8 cellular contexts compared by ENCODE assay signal in the genomic region with DNA sequence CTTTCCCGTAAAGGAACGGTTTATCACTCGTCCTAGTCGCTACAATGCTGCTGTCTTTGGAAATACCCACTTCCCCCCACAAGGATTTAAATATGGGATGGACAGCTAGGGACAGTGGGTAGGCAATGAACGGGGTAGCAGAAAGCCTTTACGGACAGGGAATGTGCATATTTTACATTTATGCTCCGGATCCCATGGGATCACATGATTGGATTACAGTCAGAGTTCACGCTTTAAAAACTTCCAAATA. TPM values are rescaled to one million over a fixed set of nuclear protein-coding genes. Genes with fewer than 3 reads are reported as not detected.
DNase-seq lines count a peak whose midpoint lies in the region; ATAC-seq and TF ChIP-seq lines count a peak whose summit lies in the region.

No MANE protein-coding gene starts in this region.

- H3K36me3 ChIP-seq in CD4-positive, CD25-positive, alpha-beta regulatory T cell (ENCODE audit: control insufficient read depth, insufficient read depth, low read length), result peaks cover 22% of the 10 kb centered on the region
- peaks cover 19% of the 10 kb centered on the region for H3K36me3 ChIP-seq in neural progenitor cell

- peaks cover 28 to 59% (median 35%) of the 10 kb centered on the region in 4 donors for H3K4me1 Mint-ChIP-seq in CD4-positive, CD25-positive, alpha-beta regulatory T cell
- H3K4me1 Mint-ChIP-seq in effector memory CD8-positive, alpha-beta T cell (ENCODE audit: low read depth in 2 of 2), result peaks cover 18 to 27% of the 10 kb centered on the region in 2 donors
- H3K4me1 Mint-ChIP-seq in neural progenitor cell, result peaks cover 26% of the 10 kb centered on the region

- peaks cover 62% of the 10 kb centered on the region for H3K79me2 ChIP-seq in neural progenitor cell (ENCODE audit: low read depth)

- H2AFZ ChIP-seq in neural progenitor cell (replicated peaks), result peak overlapping the region; percentile 26

- no peak for TF ChIP-seq CTCF in neural progenitor cell (IDR thresholded peaks at IDR 0.05)

- peak overlapping the region; percentile 93 to 100 (median 97) for H3K4me3 Mint-ChIP-seq in CD4-positive, CD25-positive, alpha-beta regulatory T cell
- peak overlapping the region; percentile 94 to 96 for H3K4me3 Mint-ChIP-seq in effector memory CD8-positive, alpha-beta T cell
- peak overlapping the region; percentile 96 for H3K4me3 Mint-ChIP-seq in neural progenitor cell

- H3K9me3 Mint-ChIP-seq in CD4-positive, CD25-positive, alpha-beta regulatory T cell, result peaks cover 0 to 10% (median 2%) of the 10 kb centered on the region in 7 donors
- no peaks in the 10 kb centered on the region for H3K9me3 Mint-ChIP-seq in effector memory CD8-positive, alpha-beta T cell
- peaks cover 7% of the 10 kb centered on the region for H3K9me3 Mint-ChIP-seq in neural progenitor cell

- DNase-seq in CD4-positive, CD25-positive, alpha-beta regulatory T cell, result no peak
- DNase-seq in NCI-H526 treated with DMSO at 0.1 percent for 48 hours (lab: John Stamatoyannopoulos, UW) (peak; percentile 64), neural progenitor cell (ENCODE audit: low spot score) (no peak), RKO (ENCODE audit: low spot score) (no peak)
- DNase-seq in effector memory CD8-positive, alpha-beta T cell, result no peak
- DNase-seq in effector CD4-positive, alpha-beta T cell, result no peak

- peaks cover 25% of the 10 kb centered on the region for H3K36me3 Mint-ChIP-seq in CD4-positive, CD25-positive, alpha-beta regulatory T cell
- peaks cover 43% of the 10 kb centered on the region for H3K36me3 Mint-ChIP-seq in effector memory CD8-positive, alpha-beta T cell (ENCODE audit: insufficient read depth)
- peaks cover 32% of the 10 kb centered on the region for H3K36me3 Mint-ChIP-seq in neural progenitor cell

- H3K4me3 ChIP-seq in CD4-positive, CD25-positive, alpha-beta regulatory T cell (ENCODE audit: low read depth, low read length), result peak overlapping the region; percentile 89
- peak overlapping the region; percentile 85 for H3K4me3 ChIP-seq in neural progenitor cell

- no peaks in the 10 kb centered on the region for H3K27me3 ChIP-seq in CD4-positive, CD25-positive, alpha-beta regulatory T cell (ENCODE audit: control insufficient read depth, insufficient read depth, low read length)
- H3K27me3 ChIP-seq in neural progenitor cell, result peaks cover 12% of the 10 kb centered on the region

- H3K27ac ChIP-seq in CD4-positive, CD25-positive, alpha-beta regulatory T cell (ENCODE audit: insufficient read depth, low read length, poor library complexity, severe bottlenecking), result peak overlapping the region; percentile 99
- peak overlapping the region; percentile 92 for H3K27ac ChIP-seq in neural progenitor cell

- peak overlapping the region; percentile 3 for H3K9ac ChIP-seq in neural progenitor cell

- peak overlapping the region; percentile 96 to 99 (median 98) for H3K27ac Mint-ChIP-seq in CD4-positive, CD25-positive, alpha-beta regulatory T cell
- H3K27ac Mint-ChIP-seq in effector memory CD8-positive, alpha-beta T cell, result peak overlapping the region; percentile 99
- peak overlapping the region; percentile 94 for H3K27ac Mint-ChIP-seq in neural progenitor cell

- no peaks in the 10 kb centered on the region for H4K20me1 ChIP-seq in neural progenitor cell (ENCODE audit: low read depth)

- peaks cover 26% of the 10 kb centered on the region for H3K4me1 ChIP-seq in CD4-positive, CD25-positive, alpha-beta regulatory T cell (ENCODE audit: control insufficient read depth, insufficient read depth, low read length, poor library complexity, severe bottlenecking)
- peaks cover 21% of the 10 kb centered on the region for H3K4me1 ChIP-seq in neural progenitor cell

- H3F3A ChIP-seq in neural progenitor cell (ENCODE audit: low read depth), result peaks cover 43% of the 10 kb centered on the region

- no peaks in the 10 kb centered on the region for H3K9me3 ChIP-seq in CD4-positive, CD25-positive, alpha-beta regulatory T cell (ENCODE audit: control insufficient read depth in 2 of 2, low read length in 2 of 2)
- peaks cover 4% of the 10 kb centered on the region for H3K9me3 ChIP-seq in neural progenitor cell (ENCODE audit: low read depth)

- no peak for ATAC-seq in CD4-positive, CD25-positive, alpha-beta regulatory T cell (ENCODE audit: low read depth in 2 of 2)
- no peak for ATAC-seq in effector memory CD8-positive, alpha-beta T cell (replicated peaks)
- ATAC-seq in GM18868 (IDR thresholded peaks at IDR 0.05; ENCODE audit: unreplicated experiment) (no peak), HG03342 (IDR thresholded peaks at IDR 0.05; ENCODE audit: unreplicated experiment) (no peak)

- peaks cover 21% of the 10 kb centered on the region for H3K27me3 Mint-ChIP-seq in CD4-positive, CD25-positive, alpha-beta regulatory T cell
- H3K27me3 Mint-ChIP-seq in effector memory CD8-positive, alpha-beta T cell, result no peaks in the 10 kb centered on the region
- H3K27me3 Mint-ChIP-seq in neural progenitor cell (ENCODE audit: insufficient read depth, low read depth), result peaks cover 9% of the 10 kb centered on the region

- peak overlapping the region; percentile 88 for H3K4me2 ChIP-seq in neural progenitor cell

RNA-seq across cellular contexts. Expression of a gene that starts 1.2 kb away (rescaled TPM):
- total RNA-seq in CD4-positive, CD25-positive, alpha-beta regulatory T cell, result 96.4 TPM
- 1 to 10 TPM; 3.9 to 7.7 (median 7.1) TPM for polyA plus RNA-seq in CD4-positive, CD25-positive, alpha-beta regulatory T cell
- 21.6 and 23.3 TPM in 2 replicates for total RNA-seq in neural progenitor cell (ENCODE audit: low replicate concordance)
